Comparison of ENCODE assay signal across 12 cellular contexts in genomic region chr16:81928975-81929374, GRCh38.
DNase-seq lines count a peak whose midpoint lies in the region; ATAC-seq and TF ChIP-seq lines count a peak whose summit lies in the region.
"Had no signal": no experiment of that assay in that cellular context is flagged by ENCODE, and none has a peak within 500 bp of the region (broad histone marks: within the 10 kb centered on the region; RNA-seq: fewer than 3 reads in every experiment).

No MANE protein-coding gene starts in this region.

- H3K36me3 ChIP-seq in left lung (peaks cover 0 to 88% of the 10 kb centered on the region in 2 donors), upper lobe of right lung (peaks cover 32% of the 10 kb centered on the region)
- H3K36me3 ChIP-seq: breast epithelium had no signal

- no peaks in the 10 kb centered on the region for H3K27me3 ChIP-seq in left lung
- no peaks in the 10 kb centered on the region for H3K27me3 ChIP-seq in upper lobe of right lung
- H3K27me3 ChIP-seq: breast epithelium had no signal

- peak; percentile 21 for DNase-seq in activated naive CD4-positive, alpha-beta T cell treated with anti-CD3 and anti-CD28 coated beads for 36 hours
- DNase-seq in activated naive CD4-positive, alpha-beta T cell treated with anti-CD3 and anti-CD28 coated beads, Interleukin-2, amount 10 ng/mL, durations not matched to agents 7 days and 5 days, result no peak
- peak; percentile 66 for DNase-seq in activated CD8-positive, alpha-beta T cell treated with anti-CD3 and anti-CD28 coated beads for 36 hours
- DNase-seq in left lung (peak in 1 of 2 donors; percentile 79), upper lobe of right lung (peak; percentile 78), NCI-H1048 (lab: John Stamatoyannopoulos, UW) (no peak)
- DNase-seq: left ventricle myocardium superior, NCI-H1694, SHP77 treated with DMSO at 0.1 percent for 48 hours had no signal

- no peaks in the 10 kb centered on the region for H3K27me3 Mint-ChIP-seq in activated naive CD4-positive, alpha-beta T cell treated with anti-CD3 and anti-CD28 coated beads for 36 hours (ENCODE audit: low read depth)
- H3K27me3 Mint-ChIP-seq in activated naive CD4-positive, alpha-beta T cell treated with anti-CD3 and anti-CD28 coated beads, Interleukin-2, amount 10 ng/mL, durations not matched to agents 7 days and 5 days, result no peaks in the 10 kb centered on the region
- H3K27me3 Mint-ChIP-seq in activated CD8-positive, alpha-beta T cell treated with anti-CD3 and anti-CD28 coated beads for 36 hours, result no peaks in the 10 kb centered on the region

- POLR2A ChIA-PET in activated CD8-positive, alpha-beta T cell treated with anti-CD3 and anti-CD28 coated beads for 36 hours (lab: Charles Lee), result no interaction called here

- CTCF ChIA-PET in activated naive CD4-positive, alpha-beta T cell treated with anti-CD3 and anti-CD28 coated beads for 36 hours (lab: Charles Lee), result interaction anchor here (0.6 kb wide), 2 partner anchors 56 to 144 kb away, joined by 3 read pairs; no protein-coding TSS in a partner anchor
- CTCF ChIA-PET in activated naive CD4-positive, alpha-beta T cell treated with anti-CD3 and anti-CD28 coated beads, Interleukin-2, amount 10 ng/mL, durations not matched to agents 7 days and 5 days (lab: Charles Lee), result no interaction called here
- CTCF ChIA-PET in activated CD8-positive, alpha-beta T cell treated with anti-CD3 and anti-CD28 coated beads for 36 hours (lab: Charles Lee), result interaction anchor here (1.0 kb wide), 1 partner anchor 335 kb away, joined by 3 read pairs; no protein-coding TSS in a partner anchor

- intact Hi-C loops in activated naive CD4-positive, alpha-beta T cell treated with anti-CD3 and anti-CD28 coated beads for 36 hours (cut with micrococcal nuclease), result no loop called here
- intact Hi-C loops in activated CD8-positive, alpha-beta T cell treated with anti-CD3 and anti-CD28 coated beads for 36 hours (cut with micrococcal nuclease), result no loop called here
- intact Hi-C loops in left lung (cut with DNase I) (no loop called here), upper lobe of right lung (cut with DNase I) (no loop called here)

- H3K4me1 Mint-ChIP-seq in activated naive CD4-positive, alpha-beta T cell treated with anti-CD3 and anti-CD28 coated beads for 36 hours (ENCODE audit: low read depth), result no peaks in the 10 kb centered on the region
- H3K4me1 Mint-ChIP-seq in activated naive CD4-positive, alpha-beta T cell treated with anti-CD3 and anti-CD28 coated beads, Interleukin-2, amount 10 ng/mL, durations not matched to agents 7 days and 5 days, result peaks cover 5% of the 10 kb centered on the region
- peaks cover 6% of the 10 kb centered on the region for H3K4me1 Mint-ChIP-seq in activated CD8-positive, alpha-beta T cell treated with anti-CD3 and anti-CD28 coated beads for 36 hours (ENCODE audit: low read depth)

- H3K36me3 Mint-ChIP-seq in activated naive CD4-positive, alpha-beta T cell treated with anti-CD3 and anti-CD28 coated beads for 36 hours (ENCODE audit: low read depth), result no peaks in the 10 kb centered on the region
- H3K36me3 Mint-ChIP-seq in activated naive CD4-positive, alpha-beta T cell treated with anti-CD3 and anti-CD28 coated beads, Interleukin-2, amount 10 ng/mL, durations not matched to agents 7 days and 5 days, result no peaks in the 10 kb centered on the region
- H3K36me3 Mint-ChIP-seq in activated CD8-positive, alpha-beta T cell treated with anti-CD3 and anti-CD28 coated beads for 36 hours (ENCODE audit: low read depth), result no peaks in the 10 kb centered on the region

- H3K4me3 ChIP-seq in left lung, result no peak overlapping the region
- no peak overlapping the region for H3K4me3 ChIP-seq in upper lobe of right lung
- H3K4me3 ChIP-seq: breast epithelium had no signal

- H3K4me3 Mint-ChIP-seq in activated naive CD4-positive, alpha-beta T cell treated with anti-CD3 and anti-CD28 coated beads for 36 hours, result no peak overlapping the region
- H3K4me3 Mint-ChIP-seq in activated naive CD4-positive, alpha-beta T cell treated with anti-CD3 and anti-CD28 coated beads, Interleukin-2, amount 10 ng/mL, durations not matched to agents 7 days and 5 days, result no peak overlapping the region
- no peak overlapping the region for H3K4me3 Mint-ChIP-seq in activated CD8-positive, alpha-beta T cell treated with anti-CD3 and anti-CD28 coated beads for 36 hours

- no peaks in the 10 kb centered on the region for H3K9me3 Mint-ChIP-seq in activated naive CD4-positive, alpha-beta T cell treated with anti-CD3 and anti-CD28 coated beads for 36 hours
- no peaks in the 10 kb centered on the region for H3K9me3 Mint-ChIP-seq in activated naive CD4-positive, alpha-beta T cell treated with anti-CD3 and anti-CD28 coated beads, Interleukin-2, amount 10 ng/mL, durations not matched to agents 7 days and 5 days
- H3K9me3 Mint-ChIP-seq in activated CD8-positive, alpha-beta T cell treated with anti-CD3 and anti-CD28 coated beads for 36 hours, result no peaks in the 10 kb centered on the region

- ATAC-seq in activated CD8-positive, alpha-beta T cell treated with anti-CD3 and anti-CD28 coated beads for 36 hours, result peak; percentile 90
- ATAC-seq in left lung (peak; percentile 18), upper lobe of right lung (peak; percentile 86), GM21447 (IDR thresholded peaks at IDR 0.05; ENCODE audit: unreplicated experiment) (no peak), GM18873 (IDR thresholded peaks at IDR 0.05; ENCODE audit: low FRiP score, unreplicated experiment) (no peak)
- ATAC-seq: left ventricle myocardium superior had no signal

- H3K4me1 ChIP-seq in left lung (peaks cover 0 to 5% of the 10 kb centered on the region in 2 donors), upper lobe of right lung (no peaks in the 10 kb centered on the region)
- H3K4me1 ChIP-seq: breast epithelium had no signal

- no peak overlapping the region for H3K27ac Mint-ChIP-seq in activated naive CD4-positive, alpha-beta T cell treated with anti-CD3 and anti-CD28 coated beads for 36 hours
- no peak overlapping the region for H3K27ac Mint-ChIP-seq in activated naive CD4-positive, alpha-beta T cell treated with anti-CD3 and anti-CD28 coated beads, Interleukin-2, amount 10 ng/mL, durations not matched to agents 7 days and 5 days
- H3K27ac Mint-ChIP-seq in activated CD8-positive, alpha-beta T cell treated with anti-CD3 and anti-CD28 coated beads for 36 hours, result peak overlapping the region; percentile 39

- H3K27ac ChIP-seq in left lung (no peak overlapping the region), upper lobe of right lung (no peak overlapping the region)
- H3K27ac ChIP-seq: breast epithelium had no signal

- no peak for TF ChIP-seq CTCF in activated CD8-positive, alpha-beta T cell treated with anti-CD3 and anti-CD28 coated beads for 36 hours (IDR thresholded peaks at IDR 0.05)
- TF ChIP-seq CTCF in left lung (IDR thresholded peaks at IDR 0.05), result no peak
- no peak for TF ChIP-seq CTCF in upper lobe of right lung (IDR thresholded peaks at IDR 0.05)

- H3K9me3 ChIP-seq in left lung (no peaks in the 10 kb centered on the region), upper lobe of right lung (no peaks in the 10 kb centered on the region)
- H3K9me3 ChIP-seq: breast epithelium had no signal

Comparison
In these comparisons a context has a peak if more than half of its experiments do, and no peak if none do; other contexts are left out.
1. DNase-seq: peak in activated naive CD4-positive, alpha-beta T cell treated with anti-CD3 and anti-CD28 coated beads for 36 hours (single experiment), activated CD8-positive, alpha-beta T cell treated with anti-CD3 and anti-CD28 coated beads for 36 hours (single experiment) and upper lobe of right lung (single experiment); none in activated naive CD4-positive, alpha-beta T cell treated with anti-CD3 and anti-CD28 coated beads, Interleukin-2, amount 10 ng/mL, durations not matched to agents 7 days and 5 days (single experiment) and NCI-H1048 (single experiment).
2. ATAC-seq: peak in activated CD8-positive, alpha-beta T cell treated with anti-CD3 and anti-CD28 coated beads for 36 hours (single experiment), left lung (single experiment) and upper lobe of right lung (single experiment); none in GM21447 (single experiment) and GM18873 (single experiment).